Comparison of ENCODE assay signal across 8 cellular contexts in genomic region chr2:7031424-7032245, GRCh38.
DNase-seq lines count a peak whose midpoint lies in the region; ATAC-seq and TF ChIP-seq lines count a peak whose summit lies in the region.

No MANE protein-coding gene starts in this region.

- H3K27ac Mint-ChIP-seq in CD8-positive, alpha-beta T cell: peak overlapping the region; percentile 69
- no peak overlapping the region for H3K27ac Mint-ChIP-seq in mesothelial cell of epicardium

- H3K9me3 Mint-ChIP-seq in CD8-positive, alpha-beta T cell: no peaks in the 10 kb centered on the region
- no peaks in the 10 kb centered on the region for H3K9me3 Mint-ChIP-seq in mesothelial cell of epicardium

- H3K4me1 Mint-ChIP-seq in CD8-positive, alpha-beta T cell (ENCODE audit: low read depth): peaks cover 11% of the 10 kb centered on the region
- H3K4me1 Mint-ChIP-seq in mesothelial cell of epicardium: peaks cover 13% of the 10 kb centered on the region

- no peaks in the 10 kb centered on the region for H3K27me3 Mint-ChIP-seq in CD8-positive, alpha-beta T cell (ENCODE audit: low read depth)
- no peaks in the 10 kb centered on the region for H3K27me3 Mint-ChIP-seq in mesothelial cell of epicardium (ENCODE audit: low read depth)

- H3K27me3 ChIP-seq in CD8-positive, alpha-beta T cell (ENCODE audit: insufficient read depth, low read length): no peaks in the 10 kb centered on the region
- H3K27me3 ChIP-seq in effector memory CD4-positive, alpha-beta T cell (replicated peaks; ENCODE audit: control insufficient read depth, insufficient read depth, low read length, poor library complexity, severe bottlenecking): no peaks in the 10 kb centered on the region
- H3K27me3 ChIP-seq in BE2C (no peaks in the 10 kb centered on the region), left ventricle myocardium inferior (ENCODE audit: low read depth) (no peaks in the 10 kb centered on the region)

- H3K27ac ChIP-seq in CD8-positive, alpha-beta T cell (ENCODE audit: low read depth, low read length): peak overlapping the region; percentile 24
- H3K27ac ChIP-seq in effector memory CD4-positive, alpha-beta T cell (ENCODE audit: insufficient read depth, low read length, poor library complexity, severe bottlenecking): peak overlapping the region; percentile 40
- H3K27ac ChIP-seq in left ventricle myocardium inferior (replicated peaks): no peak overlapping the region

- CTCF ChIA-PET in CD8-positive, alpha-beta T cell (lab: Charles Lee): interaction anchor here (1.0 to 4.9 kb wide), 6 partner anchors 9 to 153 kb away, joined by 3 to 37 read pairs (median 7); no protein-coding TSS in a partner anchor

- no peak for TF ChIP-seq CTCF in CD8-positive, alpha-beta T cell (IDR thresholded peaks at IDR 0.05)
- TF ChIP-seq CTCF in BE2C (IDR thresholded peaks at IDR 0.05; ENCODE audit: low read depth, low read length) (no peak), left ventricle myocardium inferior (IDR thresholded peaks at IDR 0.05; ENCODE audit: borderline replicate concordance) (no peak), mesothelial cell of epicardium (IDR thresholded peaks at IDR 0.05; ENCODE audit: unreplicated experiment) (no peak)

- peak; percentile 13 to 76 (median 44) for DNase-seq in CD8-positive, alpha-beta T cell
- DNase-seq in NCI-H1105 (lab: John Stamatoyannopoulos, UW) (peak; percentile 97), T-helper 2 cell (peak in 3 of 5 experiments; percentile 35 to 63 (median 37)), BE2C (no peak), left ventricle myocardium inferior (no peak), mesothelial cell of epicardium (ENCODE audit: low spot score in 2 of 2, unreplicated experiment in 2 of 2) (no peak)
- DNase-seq in effector memory CD4-positive, alpha-beta T cell: peak; percentile 49 to 56 (median 49)
- peak; percentile 5 to 6 for DNase-seq in stimulated activated CD8-positive, alpha-beta memory T cell treated with anti-CD3 and anti-CD28 coated beads, Interleukin-7, amount 100 ng/mL, for 4 hours (ENCODE audit: low read depth in 2 of 2)

- H3K4me1 ChIP-seq in CD8-positive, alpha-beta T cell (ENCODE audit: insufficient read depth, low read length): peaks cover 6% of the 10 kb centered on the region
- no peaks in the 10 kb centered on the region for H3K4me1 ChIP-seq in effector memory CD4-positive, alpha-beta T cell (ENCODE audit: control insufficient read depth, insufficient read depth, low read length, poor library complexity, severe bottlenecking)
- H3K4me1 ChIP-seq in BE2C: peaks cover 20% of the 10 kb centered on the region
- peaks cover 45% of the 10 kb centered on the region for H3K4me1 ChIP-seq in left ventricle myocardium inferior

- intact Hi-C loops in CD8-positive, alpha-beta T cell (cut with DNase I, micrococcal nuclease): loop anchor here in 1 of 2 experiments (1.0 kb wide), 1 partner anchor 45 kb away; no protein-coding TSS in a partner anchor
- intact Hi-C loops in left ventricle myocardium inferior (cut with micrococcal nuclease): no loop called here

- ATAC-seq in CD8-positive, alpha-beta T cell: peak; percentile 91

- POLR2A ChIA-PET in CD8-positive, alpha-beta T cell (lab: Charles Lee): interaction anchor here (1.3 to 1.7 kb wide), 2 partner anchors 13 to 53 kb away, joined by 4 to 5 read pairs; no protein-coding TSS in a partner anchor

- no peaks in the 10 kb centered on the region for H3K9me3 ChIP-seq in CD8-positive, alpha-beta T cell (ENCODE audit: low read length)
- no peaks in the 10 kb centered on the region for H3K9me3 ChIP-seq in effector memory CD4-positive, alpha-beta T cell (ENCODE audit: control insufficient read depth, low read length)
- H3K9me3 ChIP-seq in BE2C (no peaks in the 10 kb centered on the region), left ventricle myocardium inferior (replicated peaks) (no peaks in the 10 kb centered on the region)

- H3K4me3 Mint-ChIP-seq in CD8-positive, alpha-beta T cell: no peak overlapping the region
- H3K4me3 Mint-ChIP-seq in mesothelial cell of epicardium: no peak overlapping the region

- H3K4me3 ChIP-seq in CD8-positive, alpha-beta T cell (ENCODE audit: low read depth, low read length): no peak overlapping the region
- H3K4me3 ChIP-seq in effector memory CD4-positive, alpha-beta T cell (ENCODE audit: insufficient read depth, low read depth, low read length, poor library complexity, severe bottlenecking): no peak overlapping the region
- no peak overlapping the region for H3K4me3 ChIP-seq in BE2C (ENCODE audit: low read depth, low read length)
- no peak overlapping the region for H3K4me3 ChIP-seq in left ventricle myocardium inferior

- H3K36me3 ChIP-seq in CD8-positive, alpha-beta T cell (ENCODE audit: insufficient read depth, low read length): peaks cover 60% of the 10 kb centered on the region
- peaks cover 40% of the 10 kb centered on the region for H3K36me3 ChIP-seq in effector memory CD4-positive, alpha-beta T cell (ENCODE audit: control insufficient read depth, insufficient read depth, low read length)
- peaks cover 37% of the 10 kb centered on the region for H3K36me3 ChIP-seq in BE2C
- H3K36me3 ChIP-seq in left ventricle myocardium inferior: peaks cover 54% of the 10 kb centered on the region

- peaks cover 95% of the 10 kb centered on the region for H3K36me3 Mint-ChIP-seq in CD8-positive, alpha-beta T cell
- peaks cover 61% of the 10 kb centered on the region for H3K36me3 Mint-ChIP-seq in mesothelial cell of epicardium

Comparison
In these comparisons a context has a peak if more than half of its experiments do, and no peak if none do; other contexts are left out.
1. DNase-seq: peak in CD8-positive, alpha-beta T cell (7 of 7), NCI-H1105 (single experiment), T-helper 2 cell (3 of 5), effector memory CD4-positive, alpha-beta T cell (3 of 3) and stimulated activated CD8-positive, alpha-beta memory T cell treated with anti-CD3 and anti-CD28 coated beads, Interleukin-7, amount 100 ng/mL, for 4 hours (2 of 2); none in BE2C (single experiment), left ventricle myocardium inferior (single experiment) and mesothelial cell of epicardium (0 of 2).